In the genomic region with DNA sequence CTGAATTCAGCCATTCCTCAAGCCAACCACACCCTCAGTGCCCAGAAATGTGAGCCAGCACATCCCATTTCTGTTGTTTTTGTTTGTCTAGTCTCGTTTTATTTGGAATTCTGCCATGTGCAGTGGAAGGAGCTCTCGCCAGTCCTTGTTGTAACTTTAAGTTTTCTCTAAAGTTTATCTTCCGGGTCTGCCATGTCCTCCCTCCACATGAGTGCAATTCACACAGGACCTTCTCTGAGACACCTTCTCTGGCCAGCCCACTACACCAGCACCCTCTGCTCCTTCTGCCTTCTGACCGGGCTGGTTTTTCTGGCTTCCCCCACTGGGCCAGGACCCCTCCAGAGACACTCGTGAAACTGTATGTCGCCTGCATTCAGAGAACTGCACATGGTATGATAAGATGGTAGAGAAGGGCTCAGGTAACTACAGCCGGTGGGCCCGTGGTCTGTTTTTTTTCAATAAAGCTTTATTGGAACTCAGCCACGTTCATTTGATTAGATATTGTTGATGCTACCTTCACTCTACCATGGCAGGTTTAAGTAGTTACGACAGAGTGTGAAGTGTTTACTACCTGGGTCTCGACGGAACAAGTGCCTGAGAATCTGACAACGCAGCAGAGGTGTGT, we compare ENCODE assay signal across 17 cellular contexts.
"Had no signal": no experiment of that assay in that cellular context is flagged by ENCODE, and none has a peak within 500 bp of the region (broad histone marks: within the 10 kb centered on the region; RNA-seq: fewer than 3 reads in every experiment).

No MANE protein-coding gene starts in this region.

- H3K27ac Mint-ChIP-seq: activated CD4-positive, alpha-beta T cell treated with anti-CD3 and anti-CD28 coated beads, Interleukin-2, amount 10 ng/mL, durations not matched to agents 7 days and 5 days; endodermal cell; natural killer cell treated with Interleukin-12 subunit alpha and Interleukin-12 subunit beta and Interleukin-15 and Interleukin-18, amount 100 ng/mL, for 72 hours; progenitor cell of endocrine pancreas had no signal

- H3K27me3 ChIP-seq: tibial nerve had no signal

- DNase-seq: activated CD4-positive, alpha-beta T cell treated with anti-CD3 and anti-CD28 coated beads, Interleukin-2, amount 10 ng/mL, durations not matched to agents 7 days and 5 days; activated CD4-positive, CD25-positive, alpha-beta regulatory T cell; anterior cingulate cortex; endodermal cell; gastrocnemius medialis; left ventricle myocardium inferior; mesenchymal stem cell; nucleus accumbens; stimulated activated CD4-positive, alpha-beta T cell treated with anti-CD3 and anti-CD28 coated beads, Interleukin-4, amount 100 ng/mL, for 1 hour; stimulated activated CD8-positive, alpha-beta memory T cell treated with anti-CD3 and anti-CD28 coated beads, Interleukin-4, amount 100 ng/mL, for 48 hours had no signal

- H3K4me3 Mint-ChIP-seq: activated CD4-positive, alpha-beta T cell treated with anti-CD3 and anti-CD28 coated beads, Interleukin-2, amount 10 ng/mL, durations not matched to agents 7 days and 5 days; endodermal cell; natural killer cell treated with Interleukin-12 subunit alpha and Interleukin-12 subunit beta and Interleukin-15 and Interleukin-18, amount 100 ng/mL, for 72 hours had no signal

- H3K36me3 ChIP-seq: breast epithelium, esophagus muscularis mucosa, gastrocnemius medialis, left ventricle myocardium inferior, tibial nerve had no signal

- H3K4me1 Mint-ChIP-seq: activated CD4-positive, alpha-beta T cell treated with anti-CD3 and anti-CD28 coated beads, Interleukin-2, amount 10 ng/mL, durations not matched to agents 7 days and 5 days; endodermal cell had no signal

- H3K27ac ChIP-seq: breast epithelium, esophagus muscularis mucosa, gastrocnemius medialis, left ventricle myocardium inferior, tibial nerve had no signal

- H3K9me3 Mint-ChIP-seq: activated CD4-positive, alpha-beta T cell treated with anti-CD3 and anti-CD28 coated beads, Interleukin-2, amount 10 ng/mL, durations not matched to agents 7 days and 5 days; activated naive CD4-positive, alpha-beta T cell treated with anti-CD3 and anti-CD28 coated beads, Interleukin-2, amount 50 U/mL, for 72 hours; natural killer cell treated with Interleukin-12 subunit alpha and Interleukin-12 subunit beta and Interleukin-15 and Interleukin-18, amount 100 ng/mL, for 72 hours had no signal

- H3K9me3 ChIP-seq: esophagus muscularis mucosa, gastrocnemius medialis, left ventricle myocardium inferior had no signal

- H3K4me1 ChIP-seq: breast epithelium, esophagus muscularis mucosa, gastrocnemius medialis, left ventricle myocardium inferior had no signal

- H3K4me3 ChIP-seq: breast epithelium, esophagus muscularis mucosa, gastrocnemius medialis, left ventricle myocardium inferior, tibial nerve had no signal

- H3K36me3 Mint-ChIP-seq: activated naive CD4-positive, alpha-beta T cell treated with anti-CD3 and anti-CD28 coated beads, Interleukin-2, amount 50 U/mL, for 72 hours; natural killer cell treated with Interleukin-12 subunit alpha and Interleukin-12 subunit beta and Interleukin-15 and Interleukin-18, amount 100 ng/mL, for 72 hours had no signal

- FAIRE-seq: keratinocyte had no signal

- ATAC-seq: activated naive CD4-positive, alpha-beta T cell treated with anti-CD3 and anti-CD28 coated beads, Interleukin-2, amount 50 U/mL, for 72 hours; gastrocnemius medialis; natural killer cell treated with Interleukin-12 subunit alpha and Interleukin-12 subunit beta and Interleukin-15 and Interleukin-18, amount 100 ng/mL, for 72 hours had no signal

- H3K27me3 Mint-ChIP-seq: activated CD4-positive, alpha-beta T cell treated with anti-CD3 and anti-CD28 coated beads, Interleukin-2, amount 10 ng/mL, durations not matched to agents 7 days and 5 days; progenitor cell of endocrine pancreas had no signal
